ENCODE assay signal across 8 cellular contexts in genomic region chr22:48576333-48577013, GRCh38.
DNase-seq lines count a peak whose midpoint lies in the region; ATAC-seq and TF ChIP-seq lines count a peak whose summit lies in the region.

No MANE protein-coding gene starts in this region.

- TF ChIP-seq CTCF in breast epithelium (IDR thresholded peaks at IDR 0.05): no peak
- TF ChIP-seq CTCF in mammary epithelial cell (conservative IDR thresholded peaks at IDR 0.05 in 1 of 2, IDR thresholded peaks at IDR 0.05 in 1 of 2; ENCODE audit: extremely low read depth in 1 of 2, insufficient read depth in 1 of 2, low read depth in 1 of 2, low read length in 2 of 2): no peak

- no peak overlapping the region for H3K4me3 Mint-ChIP-seq in naive thymus-derived CD8-positive, alpha-beta T cell

- peaks cover 11 to 54% (median 36%) of the 10 kb centered on the region in 5 donors for H3K27me3 Mint-ChIP-seq in naive thymus-derived CD8-positive, alpha-beta T cell

- H3K4me1 ChIP-seq in breast epithelium (no peaks in the 10 kb centered on the region), mammary epithelial cell (ENCODE audit: insufficient read depth, low read length) (no peaks in the 10 kb centered on the region), mesenchymal stem cell (ENCODE audit: control insufficient read depth, insufficient read depth, low read depth, low read length) (peaks cover 3% of the 10 kb centered on the region), aorta (ENCODE audit: control insufficient read depth in 1 of 2, insufficient read depth in 2 of 2, low read length in 2 of 2) (no peaks in the 10 kb centered on the region)

- no TSS peak for BruUV-seq in mammary epithelial cell (replicated peaks; lab: Mats Ljungman, UMichigan)

- CTCF ChIA-PET in mammary epithelial cell (lab: Charles Lee; ENCODE audit: low non-redundant PET): no interaction called here

- H3K23ac ChIP-seq in mesenchymal stem cell (ENCODE audit: low read length in 2 of 2): no peak overlapping the region

- no peak overlapping the region for H3K27ac ChIP-seq in breast epithelium
- no peak overlapping the region for H3K27ac ChIP-seq in mammary epithelial cell (ENCODE audit: insufficient read depth, low read depth, low read length)
- no peak overlapping the region for H3K27ac ChIP-seq in caudate nucleus (ENCODE audit: low read depth, low read length)
- no peak overlapping the region for H3K27ac ChIP-seq in mesenchymal stem cell (ENCODE audit: low read length, poor library complexity, severe bottlenecking)
- H3K27ac ChIP-seq in aorta (ENCODE audit: low read depth in 1 of 2, low read length in 2 of 2): no peak overlapping the region

- no peaks in the 10 kb centered on the region for H4K20me1 ChIP-seq in mammary epithelial cell (ENCODE audit: insufficient read depth, low read length)

- no peaks in the 10 kb centered on the region for H3K36me3 ChIP-seq in breast epithelium
- H3K36me3 ChIP-seq in mammary epithelial cell (ENCODE audit: insufficient read depth, low read length): no peaks in the 10 kb centered on the region
- H3K36me3 ChIP-seq in mesenchymal stem cell (ENCODE audit: control insufficient read depth in 1 of 2, insufficient read depth in 2 of 2, low read depth in 1 of 2, low read length in 2 of 2): no peaks in the 10 kb centered on the region
- no peaks in the 10 kb centered on the region for H3K36me3 ChIP-seq in aorta (ENCODE audit: control insufficient read depth in 1 of 2, insufficient read depth in 2 of 2, low read length in 1 of 2)

- POLR2A ChIA-PET in naive thymus-derived CD8-positive, alpha-beta T cell (lab: Charles Lee): no interaction called here

- in situ Hi-C loops in mammary epithelial cell (cut with MboI; ENCODE audit: low sequenced_read_pairs in 2 of 2): no loop called here

- H2BK15ac ChIP-seq in mesenchymal stem cell (ENCODE audit: low read depth, poor library complexity, severe bottlenecking): no peak overlapping the region

- H2AFZ ChIP-seq in mammary epithelial cell (ENCODE audit: low read depth, low read length) (no peak overlapping the region), mesenchymal stem cell (ENCODE audit: low read depth, low read length) (no peak overlapping the region)

- H3K9me3 ChIP-seq in breast epithelium (no peaks in the 10 kb centered on the region), mammary epithelial cell (replicated peaks; ENCODE audit: insufficient read depth, low read length) (peaks cover 14% of the 10 kb centered on the region), mesenchymal stem cell (ENCODE audit: control insufficient read depth, low read length) (peaks cover 8% of the 10 kb centered on the region), aorta (ENCODE audit: control insufficient read depth, low read length) (no peaks in the 10 kb centered on the region)

- H3K4me1 Mint-ChIP-seq in naive thymus-derived CD8-positive, alpha-beta T cell: peaks cover 0 to 6% (median 2%) of the 10 kb centered on the region in 4 donors

- ATAC-seq in aorta (ENCODE audit: low FRiP score): peak; percentile 42
- no peak for ATAC-seq in activated CD4-positive, CD25-positive, alpha-beta regulatory T cell treated with anti-CD3 and anti-CD28 coated beads, Interleukin-2, amount 50 U/mL, for 24 hours
- ATAC-seq in naive thymus-derived CD8-positive, alpha-beta T cell: no peak
- ATAC-seq in GM18873 (IDR thresholded peaks at IDR 0.05; ENCODE audit: low FRiP score, unreplicated experiment): no peak

- DNase-seq in breast epithelium (ENCODE audit: low spot score in 2 of 2) (no peak), mammary epithelial cell (no peak), caudate nucleus (lab: John Stamatoyannopoulos, UW) (peak in 37 of 61 donors; percentile 13 to 73 (median 34)), mesenchymal stem cell (no peak), aorta (peak in 1 of 2 donors; percentile 44)
- DNase-seq in naive thymus-derived CD8-positive, alpha-beta T cell: no peak

- H3K9ac ChIP-seq in mammary epithelial cell (ENCODE audit: insufficient read depth, low read length) (no peak overlapping the region), mesenchymal stem cell (ENCODE audit: low read length) (no peak overlapping the region)

- H3K27me3 ChIP-seq in breast epithelium (peaks cover 3 to 39% of the 10 kb centered on the region in 2 donors), mammary epithelial cell (ENCODE audit: insufficient read depth, low read length) (peaks cover 4% of the 10 kb centered on the region), mesenchymal stem cell (ENCODE audit: control insufficient read depth in 1 of 2, insufficient read depth in 1 of 2, low read length in 2 of 2) (peaks cover 34 to 40% of the 10 kb centered on the region in 2 experiments), aorta (ENCODE audit: control insufficient read depth in 1 of 2, insufficient read depth in 2 of 2, low read length in 1 of 2) (no peaks in the 10 kb centered on the region)

- H2BK12ac ChIP-seq in mesenchymal stem cell (ENCODE audit: low read length in 2 of 2): no peak overlapping the region

- H3K18ac ChIP-seq in mesenchymal stem cell (ENCODE audit: low read depth in 1 of 2, low read length in 2 of 2): no peak overlapping the region

- dilution Hi-C loops in mammary epithelial cell (cut with HindIII; ENCODE audit: low sequenced_read_pairs): no loop called here

- intact Hi-C loops in breast epithelium (cut with DNase I; ENCODE audit: low total_unique reads): loop anchor here (2.0 kb wide), 1 partner anchor 32 kb away; no protein-coding TSS in a partner anchor
- intact Hi-C loops in mammary epithelial cell (cut with micrococcal nuclease): no loop called here
- intact Hi-C loops in aorta (cut with DNase I): loop anchor here (5.0 to 10.0 kb wide), 3 partner anchors 368 to 731 kb away; no protein-coding TSS in a partner anchor

- H4K91ac ChIP-seq in mesenchymal stem cell (ENCODE audit: low read length): no peak overlapping the region

- TF ChIP-seq POLR2A in breast epithelium (IDR thresholded peaks at IDR 0.05): no peak

- H4K8ac ChIP-seq in mesenchymal stem cell (ENCODE audit: low read length): no peak overlapping the region

- no peak overlapping the region for H2AK5ac ChIP-seq in mesenchymal stem cell (ENCODE audit: low read length, severe bottlenecking)

- H3K4me2 ChIP-seq in mammary epithelial cell (ENCODE audit: insufficient read depth, low read depth, low read length) (no peak overlapping the region), mesenchymal stem cell (ENCODE audit: low read length, poor library complexity, severe bottlenecking) (peak overlapping the region; percentile 54)

- no peak overlapping the region for H3K4ac ChIP-seq in mesenchymal stem cell (ENCODE audit: low read depth in 1 of 2, low read length in 2 of 2)

- H3K27ac Mint-ChIP-seq in naive thymus-derived CD8-positive, alpha-beta T cell: no peak overlapping the region

- H3K4me3 ChIP-seq in breast epithelium (peak overlapping the region; percentile 32 to 64 (median 53)), mammary epithelial cell (replicated peaks in 1 of 3; ENCODE audit: insufficient read depth in 1 of 3, low read depth in 2 of 3, low read length in 3 of 3) (no peak overlapping the region), mesenchymal stem cell (ENCODE audit: insufficient read depth in 1 of 2, low read depth in 1 of 2, low read length in 2 of 2) (peak overlapping the region in 1 of 2 experiments; percentile 18), aorta (ENCODE audit: low read length in 2 of 2) (peak overlapping the region; percentile 41 to 79)

- H3K79me2 ChIP-seq in mammary epithelial cell (ENCODE audit: insufficient read depth, low read length): no peaks in the 10 kb centered on the region

- no peaks in the 10 kb centered on the region for H3K79me1 ChIP-seq in mesenchymal stem cell (replicated peaks; ENCODE audit: low read length, poor library complexity, severe bottlenecking)

- WGBS in mammary epithelial cell (ENCODE audit: low coverage, missing lambda C conversion rate): 8% methylated on average over 17 of the region's 103 CpGs
- 3% methylated on average over 88 of the region's 103 CpGs for WGBS in mesenchymal stem cell
- 0 to 1% methylated on average over 86 to 103 of the region's 103 CpGs for WGBS in aorta, 2 donors

- no peak overlapping the region for H2BK5ac ChIP-seq in mesenchymal stem cell (ENCODE audit: low read depth, low read length, poor library complexity, severe bottlenecking)

- H3K9me3 Mint-ChIP-seq in naive thymus-derived CD8-positive, alpha-beta T cell: peaks cover 0 to 12% (median 7%) of the 10 kb centered on the region in 9 donors

- no peak overlapping the region for H2BK120ac ChIP-seq in mesenchymal stem cell (ENCODE audit: low read depth, low read length)

- H3K36me3 Mint-ChIP-seq in naive thymus-derived CD8-positive, alpha-beta T cell: peaks cover 0 to 12% (median 1%) of the 10 kb centered on the region in 3 donors

- no peak overlapping the region for H3K14ac ChIP-seq in mesenchymal stem cell (ENCODE audit: low read length in 2 of 2)

Comparison
In these comparisons a context has a peak if more than half of its experiments do, and no peak if none do; other contexts are left out.
1. H3K4me3 ChIP-seq: peak in breast epithelium (3 of 3) and aorta (2 of 2); none in mammary epithelial cell (0 of 3).
2. DNase-seq: peak in caudate nucleus (37 of 61); none in breast epithelium (0 of 2), mammary epithelial cell (single experiment), mesenchymal stem cell (single experiment) and naive thymus-derived CD8-positive, alpha-beta T cell (0 of 10).